1 cellular context compared by ENCODE assay signal in the genomic region with DNA sequence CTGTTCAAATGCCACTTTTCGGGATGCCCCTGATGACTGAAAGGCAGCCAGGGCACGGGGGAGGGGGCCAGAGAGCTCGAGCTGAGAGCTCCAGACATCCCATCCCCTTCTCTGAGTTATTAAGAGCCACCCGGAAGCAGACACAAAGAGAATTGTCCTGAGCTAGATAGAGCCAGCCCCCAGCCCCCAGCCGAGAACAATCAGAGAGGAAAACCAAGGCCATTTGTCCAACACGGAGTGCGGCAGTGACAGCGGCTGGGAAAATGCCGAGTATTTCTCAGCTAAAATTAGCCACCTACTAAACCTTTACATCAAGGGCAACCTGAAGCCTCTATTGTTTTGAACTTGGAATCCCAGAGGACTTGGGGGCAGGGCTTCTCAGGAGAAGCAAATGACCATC.
TF ChIP-seq lines count a peak whose summit lies in the region.

No MANE protein-coding gene starts in this region.

TF ChIP-seq in H1, 55 proteins besides CTCF, POLR2A, EP300 and RAD21:
- TF ChIP-seq MAFK (IDR thresholded peaks at IDR 0.05; ENCODE audit: low read depth, low read length) (no peak), USF2 (IDR thresholded peaks at IDR 0.05; ENCODE audit: low read length) (no peak), BACH1 (IDR thresholded peaks at IDR 0.05; ENCODE audit: low read length) (no peak), CBX8 (IDR thresholded peaks at IDR 0.05; ENCODE audit: borderline replicate concordance, low read depth, low read length) (no peak), YY1 (IDR thresholded peaks at IDR 0.05; ENCODE audit: low read depth, low read length) (no peak), SUZ12 (IDR thresholded peaks at IDR 0.05; ENCODE audit: low read length) (no peak), HDAC2 (IDR thresholded peaks at IDR 0.05; ENCODE audit: borderline replicate concordance in 1 of 2, low read depth in 2 of 2, low read length in 2 of 2) (no peak), SAP30 (IDR thresholded peaks at IDR 0.05; ENCODE audit: insufficient read depth, insufficient replicate concordance, low read length) (no peak), GABPA (IDR thresholded peaks at IDR 0.05; ENCODE audit: borderline replicate concordance, insufficient read depth, low read length) (no peak), NANOG (IDR thresholded peaks at IDR 0.05; ENCODE audit: insufficient read depth, low read depth, low read length, poor library complexity, severe bottlenecking) (no peak), SP2 (IDR thresholded peaks at IDR 0.05; ENCODE audit: low read length) (no peak), RXRA (IDR thresholded peaks at IDR 0.05; ENCODE audit: insufficient read depth, low read depth, low read length) (no peak), TEAD4 (IDR thresholded peaks at IDR 0.05; ENCODE audit: low read depth, low read length) (no peak), KDM1A (IDR thresholded peaks at IDR 0.05; ENCODE audit: borderline replicate concordance, low read length) (no peak), RFX5 (IDR thresholded peaks at IDR 0.05; ENCODE audit: borderline replicate concordance, low read depth, low read length) (no peak)
- TF ChIP-seq, protein P1, sequence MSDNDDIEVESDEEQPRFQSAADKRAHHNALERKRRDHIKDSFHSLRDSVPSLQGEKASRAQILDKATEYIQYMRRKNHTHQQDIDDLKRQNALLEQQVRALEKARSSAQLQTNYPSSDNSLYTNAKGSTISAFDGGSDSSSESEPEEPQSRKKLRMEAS (IDR thresholded peaks at IDR 0.05), result no peak
